Comparison of ENCODE assay signal across 8 cellular contexts in the genomic region with DNA sequence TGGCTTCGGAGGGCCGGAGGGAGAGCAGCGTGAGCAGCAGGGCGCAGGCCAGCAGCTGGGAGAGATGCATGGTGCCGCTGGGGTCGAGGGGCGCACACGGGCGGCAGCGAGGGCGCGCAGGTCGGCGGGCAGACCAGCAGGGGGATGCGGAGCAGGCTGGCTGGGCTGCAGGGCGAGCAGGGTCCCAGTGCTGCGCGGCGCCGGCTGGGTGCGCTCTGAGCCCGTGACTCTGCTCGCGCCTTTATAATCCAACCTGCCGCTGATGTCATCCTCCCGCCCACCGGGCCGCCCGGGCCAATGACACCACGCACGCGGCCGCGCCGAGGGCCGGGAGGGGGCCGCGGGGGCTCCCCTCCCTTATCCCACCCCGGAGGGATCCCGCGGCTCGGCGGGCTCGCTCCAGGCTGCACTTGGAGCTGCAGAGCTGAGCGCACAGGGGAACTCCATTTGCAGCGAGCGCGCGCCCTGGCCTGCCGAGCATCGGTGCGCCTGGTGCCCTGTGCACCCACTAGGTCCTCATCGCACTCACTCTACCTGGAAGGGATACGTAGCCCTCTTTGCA. TPM values are rescaled to one million over a fixed set of nuclear protein-coding genes. Genes with fewer than 3 reads are reported as not detected.
DNase-seq lines count a peak whose midpoint lies in the region; ATAC-seq and TF ChIP-seq lines count a peak whose summit lies in the region.

A gene with protein sequence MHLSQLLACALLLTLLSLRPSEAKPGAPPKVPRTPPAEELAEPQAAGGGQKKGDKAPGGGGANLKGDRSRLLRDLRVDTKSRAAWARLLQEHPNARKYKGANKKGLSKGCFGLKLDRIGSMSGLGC (minus strand): TSS at position 217 of the 562 bp plus-strand sequence. CDS start 147 bp downstream, at position 70.

- TF ChIP-seq EP300 in Ishikawa (IDR thresholded peaks at IDR 0.05; ENCODE audit: borderline replicate concordance), result no peak

- no peak for TF ChIP-seq POLR2A in Peyer's patch (IDR thresholded peaks at IDR 0.05)

- H3K9me3 Mint-ChIP-seq in activated naive CD4-positive, alpha-beta T cell treated with anti-CD3 and anti-CD28 coated beads, Interleukin-2, amount 50 U/mL, for 24 hours, result no peaks in the 10 kb centered on the region
- no peaks in the 10 kb centered on the region for H3K9me3 Mint-ChIP-seq in progenitor cell of endocrine pancreas (ENCODE audit: low read depth)
- no peaks in the 10 kb centered on the region for H3K9me3 Mint-ChIP-seq in immature natural killer cell

- H3K4me1 ChIP-seq in Peyer's patch, result peaks cover 3 to 25% (median 20%) of the 10 kb centered on the region in 4 donors

- peak within 1 kb of the TSS; percentile 10 to 49 (median 44) for H3K4me3 ChIP-seq in Peyer's patch

- peak within 1 kb of the TSS; percentile 74 for H3K4me3 Mint-ChIP-seq in activated naive CD4-positive, alpha-beta T cell treated with anti-CD3 and anti-CD28 coated beads, Interleukin-2, amount 50 U/mL, for 24 hours
- H3K4me3 Mint-ChIP-seq in progenitor cell of endocrine pancreas (ENCODE audit: low read depth) (peak within 1 kb of the TSS; percentile 73), immature natural killer cell (peak within 1 kb of the TSS in 2 of 5 donors; percentile 40 to 46)

- intact Hi-C loops in cardiac septum (cut with DNase I), result loop anchor here (5.0 kb wide), 1 partner anchor 401 kb away; no protein-coding TSS in a partner anchor

- peak; percentile 66 for ATAC-seq in GM18907 (IDR thresholded peaks at IDR 0.05; ENCODE audit: unreplicated experiment)

- no peak within 1 kb of the TSS for H3K27ac Mint-ChIP-seq in activated naive CD4-positive, alpha-beta T cell treated with anti-CD3 and anti-CD28 coated beads, Interleukin-2, amount 50 U/mL, for 24 hours
- H3K27ac Mint-ChIP-seq in progenitor cell of endocrine pancreas, result no peak within 1 kb of the TSS
- no peak within 1 kb of the TSS for H3K27ac Mint-ChIP-seq in immature natural killer cell

- H3K27me3 Mint-ChIP-seq in activated naive CD4-positive, alpha-beta T cell treated with anti-CD3 and anti-CD28 coated beads, Interleukin-2, amount 50 U/mL, for 24 hours, result peaks cover 30% of the 10 kb centered on the region
- H3K27me3 Mint-ChIP-seq in progenitor cell of endocrine pancreas (peaks cover 67% of the 10 kb centered on the region), immature natural killer cell (ENCODE audit: low read depth in 3 of 3) (peaks cover 4 to 33% (median 8%) of the 10 kb centered on the region in 3 donors)

- H3K9me3 ChIP-seq in Peyer's patch, result no peaks in the 10 kb centered on the region

- peak; percentile 61 for TF ChIP-seq RAD21 in Ishikawa (IDR thresholded peaks at IDR 0.05; ENCODE audit: low read depth)

- no peaks in the 10 kb centered on the region for H3K36me3 ChIP-seq in Peyer's patch

- TF ChIP-seq CTCF in Peyer's patch (IDR thresholded peaks at IDR 0.05) (peak in 1 of 6 experiments; percentile 15), progenitor cell of endocrine pancreas (IDR thresholded peaks at IDR 0.05; ENCODE audit: unreplicated experiment) (peak; percentile 71)

- H3K4me1 Mint-ChIP-seq in activated naive CD4-positive, alpha-beta T cell treated with anti-CD3 and anti-CD28 coated beads, Interleukin-2, amount 50 U/mL, for 24 hours, result peaks cover 12% of the 10 kb centered on the region
- H3K4me1 Mint-ChIP-seq in progenitor cell of endocrine pancreas (ENCODE audit: low read depth), result peaks cover 6% of the 10 kb centered on the region
- H3K4me1 Mint-ChIP-seq in immature natural killer cell, result peaks cover 0 to 13% of the 10 kb centered on the region in 2 donors

- DNase-seq in 8988T (peak; percentile 62), Peyer's patch (peak in 2 of 3 donors; percentile 43 to 62), cardiac septum (ENCODE audit: low spot score) (peak; percentile 61), progenitor cell of endocrine pancreas (ENCODE audit: low spot score, unreplicated experiment) (peak; percentile 75), immature natural killer cell (no peak)

- H3K27ac ChIP-seq in Peyer's patch, result no peak within 1 kb of the TSS

- peaks cover 0 to 25% of the 10 kb centered on the region in 2 donors for H3K27me3 ChIP-seq in Peyer's patch

- no peaks in the 10 kb centered on the region for H3K36me3 Mint-ChIP-seq in activated naive CD4-positive, alpha-beta T cell treated with anti-CD3 and anti-CD28 coated beads, Interleukin-2, amount 50 U/mL, for 24 hours
- no peaks in the 10 kb centered on the region for H3K36me3 Mint-ChIP-seq in progenitor cell of endocrine pancreas (ENCODE audit: insufficient read depth)
- H3K36me3 Mint-ChIP-seq in immature natural killer cell, result no peaks in the 10 kb centered on the region

TF ChIP-seq in Ishikawa, 13 proteins besides CTCF, POLR2A, EP300 and RAD21:
- peak; percentile 53; the same call in 1 of the 2 replicates for TF ChIP-seq CREB1 (IDR thresholded peaks at IDR 0.05; ENCODE audit: low read depth)
- TF ChIP-seq TAF1 (IDR thresholded peaks at IDR 0.05; ENCODE audit: low read depth), result peak; percentile 26; the same call in 1 of the 2 replicates
- TF ChIP-seq, protein P1, sequence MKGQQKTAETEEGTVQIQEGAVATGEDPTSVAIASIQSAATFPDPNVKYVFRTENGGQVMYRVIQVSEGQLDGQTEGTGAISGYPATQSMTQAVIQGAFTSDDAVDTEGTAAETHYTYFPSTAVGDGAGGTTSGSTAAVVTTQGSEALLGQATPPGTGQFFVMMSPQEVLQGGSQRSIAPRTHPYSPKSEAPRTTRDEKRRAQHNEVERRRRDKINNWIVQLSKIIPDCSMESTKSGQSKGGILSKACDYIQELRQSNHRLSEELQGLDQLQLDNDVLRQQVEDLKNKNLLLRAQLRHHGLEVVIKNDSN (IDR thresholded peaks at IDR 0.05), result 0 out of 2 replicates have a peak, but pooled peaks have one; percentile 3
- peak; percentile 15; the same call in 1 of the 2 replicates for TF ChIP-seq TCF12 (IDR thresholded peaks at IDR 0.05; ENCODE audit: low read depth)
- TF ChIP-seq ZBTB7A (IDR thresholded peaks at IDR 0.05; ENCODE audit: low read depth), result peak; percentile 51
- TF ChIP-seq, protein P2, sequence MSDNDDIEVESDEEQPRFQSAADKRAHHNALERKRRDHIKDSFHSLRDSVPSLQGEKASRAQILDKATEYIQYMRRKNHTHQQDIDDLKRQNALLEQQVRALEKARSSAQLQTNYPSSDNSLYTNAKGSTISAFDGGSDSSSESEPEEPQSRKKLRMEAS (IDR thresholded peaks at IDR 0.05), result peak; percentile 8
- no peak for TF ChIP-seq FOXM1 (IDR thresholded peaks at IDR 0.05; ENCODE audit: borderline replicate concordance, low read depth)
- TF ChIP-seq, protein P3, sequence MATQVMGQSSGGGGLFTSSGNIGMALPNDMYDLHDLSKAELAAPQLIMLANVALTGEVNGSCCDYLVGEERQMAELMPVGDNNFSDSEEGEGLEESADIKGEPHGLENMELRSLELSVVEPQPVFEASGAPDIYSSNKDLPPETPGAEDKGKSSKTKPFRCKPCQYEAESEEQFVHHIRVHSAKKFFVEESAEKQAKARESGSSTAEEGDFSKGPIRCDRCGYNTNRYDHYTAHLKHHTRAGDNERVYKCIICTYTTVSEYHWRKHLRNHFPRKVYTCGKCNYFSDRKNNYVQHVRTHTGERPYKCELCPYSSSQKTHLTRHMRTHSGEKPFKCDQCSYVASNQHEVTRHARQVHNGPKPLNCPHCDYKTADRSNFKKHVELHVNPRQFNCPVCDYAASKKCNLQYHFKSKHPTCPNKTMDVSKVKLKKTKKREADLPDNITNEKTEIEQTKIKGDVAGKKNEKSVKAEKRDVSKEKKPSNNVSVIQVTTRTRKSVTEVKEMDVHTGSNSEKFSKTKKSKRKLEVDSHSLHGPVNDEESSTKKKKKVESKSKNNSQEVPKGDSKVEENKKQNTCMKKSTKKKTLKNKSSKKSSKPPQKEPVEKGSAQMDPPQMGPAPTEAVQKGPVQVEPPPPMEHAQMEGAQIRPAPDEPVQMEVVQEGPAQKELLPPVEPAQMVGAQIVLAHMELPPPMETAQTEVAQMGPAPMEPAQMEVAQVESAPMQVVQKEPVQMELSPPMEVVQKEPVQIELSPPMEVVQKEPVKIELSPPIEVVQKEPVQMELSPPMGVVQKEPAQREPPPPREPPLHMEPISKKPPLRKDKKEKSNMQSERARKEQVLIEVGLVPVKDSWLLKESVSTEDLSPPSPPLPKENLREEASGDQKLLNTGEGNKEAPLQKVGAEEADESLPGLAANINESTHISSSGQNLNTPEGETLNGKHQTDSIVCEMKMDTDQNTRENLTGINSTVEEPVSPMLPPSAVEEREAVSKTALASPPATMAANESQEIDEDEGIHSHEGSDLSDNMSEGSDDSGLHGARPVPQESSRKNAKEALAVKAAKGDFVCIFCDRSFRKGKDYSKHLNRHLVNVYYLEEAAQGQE (IDR thresholded peaks at IDR 0.05; ENCODE audit: low read depth), result no peak
TF ChIP-seq in Ishikawa: peak in this region for 6.

RNA-seq across cellular contexts. Expression of the gene that starts here (rescaled TPM):
- total RNA-seq in Peyer's patch (not detected), cardiac septum (0.30 TPM), progenitor cell of endocrine pancreas (not detected in 2 replicates)
- polyA plus RNA-seq in immature natural killer cell, result under 1 TPM in 1 of 3 donors, not detected in 2; 0.33 TPM

Comparison
In these comparisons a context has a peak if more than half of its experiments do, and no peak if none do; other contexts are left out.
1. Peak in DNase-seq and H3K4me3 ChIP-seq in Peyer's patch; RNA of the gene not detected or under 1 TPM.
2. Peak in DNase-seq in cardiac septum; RNA of the gene not detected or under 1 TPM.
3. Peak in DNase-seq in progenitor cell of endocrine pancreas; RNA of the gene not detected or under 1 TPM.